ENCODE assay signal across 16 cellular contexts in the genomic region with DNA sequence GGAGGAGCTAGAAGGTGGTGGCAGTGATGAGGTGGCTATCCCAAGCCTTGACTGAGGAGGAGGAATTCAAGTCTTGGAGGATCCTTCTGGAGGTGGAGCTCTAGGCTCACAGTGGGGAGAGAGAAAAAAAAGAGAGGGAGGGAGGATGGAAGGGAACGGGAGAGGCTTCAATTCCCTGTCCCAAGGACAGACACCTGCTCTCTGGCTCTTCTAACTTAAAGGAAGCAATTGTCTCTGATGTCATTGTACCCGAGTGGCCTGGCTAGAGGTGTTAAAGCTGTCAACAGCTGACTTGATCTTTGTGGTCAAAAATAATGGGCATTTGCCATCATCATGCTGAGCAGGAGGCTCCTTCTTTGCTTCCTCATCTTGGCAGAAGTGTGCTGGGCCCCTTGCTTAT. TPM values are rescaled to one million over a fixed set of nuclear protein-coding genes. Genes with fewer than 3 reads are reported as not detected.
A peak's percentile ranks its signal among the peaks of the same experiment; 100 is the strongest.
DNase-seq lines count a peak whose midpoint lies in the region; ATAC-seq and TF ChIP-seq lines count a peak whose summit lies in the region.
"Had no signal": no experiment of that assay in that cellular context is flagged by ENCODE, and none has a peak within 500 bp of the region (broad histone marks: within the 10 kb centered on the region; RNA-seq: fewer than 3 reads in every experiment).

No MANE protein-coding gene starts in this region.

- H3K9me3 Mint-ChIP-seq in CD4-positive, alpha-beta T cell, result no peaks in the 10 kb centered on the region
- H3K9me3 Mint-ChIP-seq in nephron, result no peaks in the 10 kb centered on the region

- intact Hi-C loops in CD4-positive, alpha-beta T cell (cut with DNase I, micrococcal nuclease), result loop anchor here in 1 of 2 experiments (10.0 kb wide), 1 partner anchor 699 kb away; a partner anchor contains a TSS
- intact Hi-C loops in ascending aorta (cut with DNase I), result no loop called here

- H3K27ac ChIP-seq in CD4-positive, alpha-beta T cell (ENCODE audit: low read depth, low read length), result no peak overlapping the region
- H3K27ac ChIP-seq in ascending aorta, result peak overlapping the region; percentile 48 to 69
- H3K27ac ChIP-seq in tibial nerve, result peak overlapping the region in 1 of 4 donors; percentile 29
- H3K27ac ChIP-seq: VCaP had no signal

- peaks cover 11% of the 10 kb centered on the region for H4K20me1 ChIP-seq in Loucy (ENCODE audit: insufficient read depth, low read length, poor library complexity, severe bottlenecking)

- H3K4me3 Mint-ChIP-seq in CD4-positive, alpha-beta T cell, result no peak overlapping the region
- peak overlapping the region in 1 of 3 experiments; percentile 36 for H3K4me3 Mint-ChIP-seq in nephron

- peak overlapping the region; percentile 45 for H3K27ac Mint-ChIP-seq in CD4-positive, alpha-beta T cell
- H3K27ac Mint-ChIP-seq in nephron, result peak overlapping the region in 2 of 3 experiments; percentile 32 to 56

- H3K9me2 ChIP-seq in Loucy (replicated peaks; ENCODE audit: low read depth, low read length), result no peaks in the 10 kb centered on the region

- H3K4me3 ChIP-seq in Loucy (ENCODE audit: low read length, poor library complexity, severe bottlenecking) (no peak overlapping the region), ascending aorta (no peak overlapping the region), tibial nerve (no peak overlapping the region)
- H3K4me3 ChIP-seq: breast epithelium had no signal

- no peak for TF ChIP-seq EP300 in tibial nerve (IDR thresholded peaks at IDR 0.05)

- 0 out of 2 replicates have a peak, but pooled peaks cover 3% of the 10 kb centered on the region for H3F3A ChIP-seq in Loucy (ENCODE audit: low read depth)

- no peaks in the 10 kb centered on the region for H3K36me3 ChIP-seq in Loucy (ENCODE audit: insufficient read depth, low read length)
- H3K36me3 ChIP-seq in ascending aorta, result no peaks in the 10 kb centered on the region
- H3K36me3 ChIP-seq in tibial nerve, result no peaks in the 10 kb centered on the region
- H3K36me3 ChIP-seq: breast epithelium had no signal

- H3K27me3 Mint-ChIP-seq in CD4-positive, alpha-beta T cell, result peaks cover under 1% of the 10 kb centered on the region
- H3K27me3 Mint-ChIP-seq in nephron (ENCODE audit: low read depth), result peaks cover 3% of the 10 kb centered on the region

- CTCF ChIA-PET in CD4-positive, alpha-beta T cell (lab: Charles Lee), result interaction anchor here (0.6 to 2.9 kb wide), 4 partner anchors 10 to 49 kb away, joined by 3 to 12 read pairs (median 4); no protein-coding TSS in a partner anchor

- TF ChIP-seq POLR2A in tibial nerve (IDR thresholded peaks at IDR 0.05), result no peak

- H2AFZ ChIP-seq in Loucy (ENCODE audit: low read length), result no peak overlapping the region

- 70 to 80% methylated on average over 2 of the region's 2 CpGs for WGBS in tibial nerve, 2 donors

- no peak for ATAC-seq in CD4-positive, alpha-beta T cell (ENCODE audit: poor library complexity)
- ATAC-seq in HG03039 (IDR thresholded peaks at IDR 0.05; ENCODE audit: unreplicated experiment), result no peak

- no peak for TF ChIP-seq CTCF in CD4-positive, alpha-beta T cell (IDR thresholded peaks at IDR 0.05)
- TF ChIP-seq CTCF in Loucy (conservative IDR thresholded peaks at IDR 0.05; ENCODE audit: low read length) (no peak), ascending aorta (IDR thresholded peaks at IDR 0.05) (no peak), nephron (IDR thresholded peaks at IDR 0.05; ENCODE audit: unreplicated experiment in 3 of 3) (no peak), tibial nerve (IDR thresholded peaks at IDR 0.05) (no peak)

- peak overlapping the region; percentile 22 for H3K4me2 ChIP-seq in Loucy (ENCODE audit: low read depth, low read length, poor library complexity, severe bottlenecking)

- no peak overlapping the region for H3K9ac ChIP-seq in Loucy (ENCODE audit: low read depth, low read length, poor library complexity, severe bottlenecking)

- DNase-seq in CD4-positive, alpha-beta T cell, result no peak
- DNase-seq in ascending aorta (ENCODE audit: low spot score in 2 of 2) (no peak), HuH-7.5 (ENCODE audit: low spot score) (no peak), NCI-H226 (no peak), tibial nerve (ENCODE audit: low spot score in 2 of 2) (no peak)
- DNase-seq: activated naive CD4-positive, alpha-beta T cell treated with Interleukin-2 at 50 U/mL for 16 hours; EL; head of caudate nucleus; kidney; NCI-H187; NCI-H82 had no signal

- peaks cover 24% of the 10 kb centered on the region; the same call in 1 of the 2 replicates for H3K79me2 ChIP-seq in Loucy (ENCODE audit: insufficient read depth, low read length)

- H3K9me3 ChIP-seq in CD4-positive, alpha-beta T cell (ENCODE audit: control insufficient read depth, low read length), result no peaks in the 10 kb centered on the region
- H3K9me3 ChIP-seq in Loucy (ENCODE audit: insufficient read depth, low read depth, low read length) (no peaks in the 10 kb centered on the region), ascending aorta (no peaks in the 10 kb centered on the region), tibial nerve (no peaks in the 10 kb centered on the region)
- H3K9me3 ChIP-seq: breast epithelium had no signal

- H3K27me3 ChIP-seq in CD4-positive, alpha-beta T cell (ENCODE audit: control insufficient read depth, insufficient read depth, low read length), result no peaks in the 10 kb centered on the region
- H3K27me3 ChIP-seq in Loucy (ENCODE audit: insufficient read depth, low read length, poor library complexity, severe bottlenecking), result no peaks in the 10 kb centered on the region
- no peaks in the 10 kb centered on the region for H3K27me3 ChIP-seq in ascending aorta
- no peaks in the 10 kb centered on the region for H3K27me3 ChIP-seq in tibial nerve
- H3K27me3 ChIP-seq: breast epithelium had no signal

- H3K4me1 ChIP-seq in Loucy (ENCODE audit: insufficient read depth, low read length, poor library complexity, severe bottlenecking) (peaks cover 49% of the 10 kb centered on the region), ascending aorta (peaks cover 3 to 46% of the 10 kb centered on the region in 2 donors), tibial nerve (peaks cover 0 to 30% (median 3%) of the 10 kb centered on the region in 4 donors)

- H3K36me3 Mint-ChIP-seq in CD4-positive, alpha-beta T cell (ENCODE audit: low read depth), result peaks cover 7% of the 10 kb centered on the region
- H3K36me3 Mint-ChIP-seq in nephron (ENCODE audit: low read depth), result no peaks in the 10 kb centered on the region

- POLR2A ChIA-PET in CD4-positive, alpha-beta T cell (lab: Charles Lee), result interaction anchor here (0.9 kb wide), 1 partner anchor 8 kb away, joined by 3 read pairs; no protein-coding TSS in a partner anchor

- peaks cover 67% of the 10 kb centered on the region for H3K4me1 Mint-ChIP-seq in CD4-positive, alpha-beta T cell (ENCODE audit: low read depth)
- H3K4me1 Mint-ChIP-seq in nephron, result peaks cover 49% of the 10 kb centered on the region

RNA-seq across cellular contexts. Expression of a gene that starts 8.3 kb away (rescaled TPM):
- total RNA-seq in CD4-positive, alpha-beta T cell, result 10 to 100 TPM; 74.3 to 84.3 TPM
- total RNA-seq in ascending aorta, result 95.0 TPM
- total RNA-seq in tibial nerve, result 100 to 1,000 TPM; 103 to 131 (median 123) TPM
